31 cellular contexts compared by ENCODE assay signal in genomic region chr11:44905131-44905866, GRCh38. TPM values are rescaled to one million over a fixed set of nuclear protein-coding genes. Genes with fewer than 3 reads are reported as not detected.
DNase-seq lines count a peak whose midpoint lies in the region; ATAC-seq, FAIRE-seq and TF ChIP-seq lines count a peak whose summit lies in the region.
"Had no signal": no experiment of that assay in that cellular context is flagged by ENCODE, and none has a peak within 500 bp of the region (broad histone marks: within the 10 kb centered on the region; RNA-seq: fewer than 3 reads in every experiment).

No MANE protein-coding gene starts in this region.

- no peak overlapping the region for H3K4me2 ChIP-seq in mammary epithelial cell (ENCODE audit: insufficient read depth, low read depth, low read length)

- peaks cover 12% of the 10 kb centered on the region for H3K27me3 Mint-ChIP-seq in memory B cell

- H3K4me3 ChIP-seq in mammary epithelial cell (replicated peaks in 1 of 3; ENCODE audit: insufficient read depth in 1 of 3, low read depth in 2 of 3, low read length in 3 of 3): no peak overlapping the region
- H3K4me3 ChIP-seq: adrenal gland, heart left ventricle, testis, uterus had no signal

- no TSS peak for BruUV-seq in mammary epithelial cell (replicated peaks; lab: Mats Ljungman, UMichigan)

- ATAC-seq in memory B cell (ENCODE audit: low read depth) (peak; percentile 96), GM21423 (IDR thresholded peaks at IDR 0.05; ENCODE audit: unreplicated experiment) (no peak)
- ATAC-seq: activated T-cell treated with anti-CD3 and anti-CD28 coated beads, Interleukin-2, amount 50 U/mL, for 72 hours; heart left ventricle; left cardiac atrium; Panc1; sciatic nerve had no signal

- TF ChIP-seq POLR2A in GM12892 (IDR thresholded peaks at IDR 0.05; ENCODE audit: low read depth, low read length): no peak

- H3K36me3 Mint-ChIP-seq in memory B cell: no peaks in the 10 kb centered on the region
- H3K36me3 Mint-ChIP-seq: stimulated activated naive B cell treated with anti-CD40 and anti-IgM and Interleukin-4, amounts not matched to agents 10 μg/mL and 1 μg/mL and 100 μg/mL, for 72 hours had no signal

- intact Hi-C loops in mammary epithelial cell (cut with micrococcal nuclease): no loop called here

- H3K27ac Mint-ChIP-seq in memory B cell: no peak overlapping the region
- H3K27ac Mint-ChIP-seq: activated naive CD4-positive, alpha-beta T cell treated with anti-CD3 and anti-CD28 coated beads for 36 hours; activated T-cell treated with anti-CD3 and anti-CD28 coated beads, Interleukin-2, amount 50 U/mL, for 72 hours; stimulated activated naive B cell treated with anti-CD40 and anti-IgM and Interleukin-4, amounts not matched to agents 10 μg/mL and 1 μg/mL and 100 μg/mL, for 72 hours had no signal

- in situ Hi-C loops in mammary epithelial cell (cut with MboI; ENCODE audit: low sequenced_read_pairs in 2 of 2): loop anchor here in 1 of 2 donors (10.0 kb wide), 1 partner anchor 280 kb away; no protein-coding TSS in a partner anchor

- WGBS in mammary epithelial cell (ENCODE audit: low coverage, missing lambda C conversion rate): 75% methylated on average over 9 of the region's 9 CpGs

- H4K20me1 ChIP-seq in mammary epithelial cell (ENCODE audit: insufficient read depth, low read length): no peaks in the 10 kb centered on the region

- H3K9me3 ChIP-seq in mammary epithelial cell (replicated peaks; ENCODE audit: insufficient read depth, low read length): no peaks in the 10 kb centered on the region
- H3K9me3 ChIP-seq: adrenal gland, heart left ventricle, testis, uterus had no signal

- peak; percentile 77 for FAIRE-seq in GM12892 (lab: Jason Lieb, UNC)
- FAIRE-seq: colon, GM12891 had no signal

- dilution Hi-C loops in mammary epithelial cell (cut with HindIII; ENCODE audit: low sequenced_read_pairs): no loop called here

- no peaks in the 10 kb centered on the region for H3K4me1 ChIP-seq in mammary epithelial cell (ENCODE audit: insufficient read depth, low read length)
- H3K4me1 ChIP-seq: testis, uterus had no signal

- H3K4me1 Mint-ChIP-seq in memory B cell: peaks cover 9% of the 10 kb centered on the region

- TF ChIP-seq CTCF in mammary epithelial cell (conservative IDR thresholded peaks at IDR 0.05 in 1 of 2, IDR thresholded peaks at IDR 0.05 in 1 of 2; ENCODE audit: extremely low read depth in 1 of 2, insufficient read depth in 1 of 2, low read depth in 1 of 2, low read length in 2 of 2): no peak

- H3K79me2 ChIP-seq in mammary epithelial cell (ENCODE audit: insufficient read depth, low read length): no peaks in the 10 kb centered on the region

- H3K9ac ChIP-seq in mammary epithelial cell (ENCODE audit: insufficient read depth, low read length): no peak overlapping the region

- H2AFZ ChIP-seq in mammary epithelial cell (ENCODE audit: low read depth, low read length): no peak overlapping the region

- DNase-seq in GM12892 (ENCODE audit: insufficient read length): no peak
- peak; percentile 60 for DNase-seq in NAMALWA (ENCODE audit: low spot score)
- peak; percentile 21 for DNase-seq in amniotic epithelial cell (ENCODE audit: low read depth)
- DNase-seq in memory B cell (ENCODE audit: low spot score in 2 of 2): peak; percentile 25 to 37
- no peak for DNase-seq in mammary epithelial cell
- DNase-seq in DMS79 treated with DMSO at 0.1 percent for 48 hours (lab: John Stamatoyannopoulos, UW): no peak
- DNase-seq: activated CD4-positive, CD25-positive, alpha-beta regulatory T cell; activated naive CD4-positive, alpha-beta T cell treated with anti-CD3 and anti-CD28 coated beads for 36 hours; activated T-cell treated with anti-CD3 and anti-CD28 coated beads, Interleukin-2, amount 50 U/mL, for 72 hours; adrenal gland; effector CD8-positive, alpha-beta T cell; EL; heart left ventricle; left cardiac atrium; mesenchymal stem cell; NCI-H1092 treated with DMSO at 0.1 percent for 48 hours; NCI-H2029 treated with DMSO at 0.1 percent for 48 hours; NK-92 treated with Interleukin-12 subunit alpha and Interleukin-12 subunit beta, amount 100 ng/mL, for 24 hours; SIG-M5; stimulated activated CD4-positive, alpha-beta T cell treated with anti-CD3 and anti-CD28 coated beads, Interleukin-4, amount 100 ng/mL, for 4 hours; stimulated activated naive B cell treated with anti-CD40 and anti-IgM and Interleukin-4, amounts not matched to agents 10 μg/mL and 1 μg/mL and 100 μg/mL, for 72 hours; SW 1271; T1000; testis; uterus had no signal

- H3K27ac ChIP-seq in mammary epithelial cell (ENCODE audit: insufficient read depth, low read depth, low read length): no peak overlapping the region
- H3K27ac ChIP-seq: adrenal gland, heart left ventricle, testis, uterus had no signal

- H3K9me3 Mint-ChIP-seq in memory B cell: no peaks in the 10 kb centered on the region
- H3K9me3 Mint-ChIP-seq: activated naive CD4-positive, alpha-beta T cell treated with anti-CD3 and anti-CD28 coated beads for 36 hours; activated T-cell treated with anti-CD3 and anti-CD28 coated beads, Interleukin-2, amount 50 U/mL, for 72 hours; IgD-negative memory B cell; stimulated activated naive B cell treated with anti-CD40 and anti-IgM and Interleukin-4, amounts not matched to agents 10 μg/mL and 1 μg/mL and 100 μg/mL, for 72 hours had no signal

- H3K4me3 Mint-ChIP-seq in memory B cell: peak overlapping the region; percentile 8
- H3K4me3 Mint-ChIP-seq: activated naive CD4-positive, alpha-beta T cell treated with anti-CD3 and anti-CD28 coated beads for 36 hours; activated T-cell treated with anti-CD3 and anti-CD28 coated beads, Interleukin-2, amount 50 U/mL, for 72 hours; stimulated activated naive B cell treated with anti-CD40 and anti-IgM and Interleukin-4, amounts not matched to agents 10 μg/mL and 1 μg/mL and 100 μg/mL, for 72 hours had no signal

- no peaks in the 10 kb centered on the region for H3K27me3 ChIP-seq in mammary epithelial cell (ENCODE audit: insufficient read depth, low read length)
- H3K27me3 ChIP-seq: adrenal gland, heart left ventricle, testis, uterus had no signal

- CTCF ChIA-PET in mammary epithelial cell (lab: Charles Lee; ENCODE audit: low non-redundant PET): no interaction called here

- H3K36me3 ChIP-seq in mammary epithelial cell (ENCODE audit: insufficient read depth, low read length): no peaks in the 10 kb centered on the region
- H3K36me3 ChIP-seq: adrenal gland, uterus had no signal

RNA-seq across cellular contexts. Expression of gene TP53I11, which starts 45.4 kb away (rescaled TPM):
- not detected for polyA plus RNA-seq in GM12892 (2012; ENCODE audit: missing spikeins)
- total RNA-seq in mammary epithelial cell: 10 to 100 TPM; 23.2 to 23.5 TPM
- 7.3 TPM for polyA plus RNA-seq in mammary epithelial cell
- polyA minus RNA-seq in mammary epithelial cell: 29.3 TPM

Comparison
In these comparisons a context has a peak if more than half of its experiments do, and no peak if none do; other contexts are left out.
1. DNase-seq: peak in NAMALWA (single experiment), amniotic epithelial cell (single experiment) and memory B cell (2 of 2); none in GM12892 (single experiment), mammary epithelial cell (single experiment) and DMS79 treated with DMSO at 0.1 percent for 48 hours (single experiment).